In genomic region chr1:166040223-166040622, GRCh38 we compare ENCODE assay signal across 25 cellular contexts.
"Had no signal": no experiment of that assay in that cellular context is flagged by ENCODE, and none has a peak within 500 bp of the region (broad histone marks: within the 10 kb centered on the region; RNA-seq: fewer than 3 reads in every experiment).

No MANE protein-coding gene starts in this region.

- H3K27ac Mint-ChIP-seq: activated B cell treated with CpG ODN at 0.5 μM for 24 hours; activated CD4-positive, alpha-beta T cell treated with anti-CD3 and anti-CD28 coated beads for 36 hours; activated naive CD4-positive, alpha-beta T cell treated with anti-CD3 and anti-CD28 coated beads, Interleukin-2, amount 50 U/mL, for 72 hours; activated T-cell treated with anti-CD3 and anti-CD28 coated beads, Interleukin-2, amount 50 U/mL, for 24 hours; activated T-helper 17 cell treated with anti-CD3 and anti-CD28 coated beads, Interleukin-2, amount 50 U/mL, for 72 hours; memory B cell; nephron; stimulated activated effector memory CD8-positive, alpha-beta T cell treated with anti-CD3 and anti-CD28 coated beads, Interleukin-12 subunit alpha, Interleukin-12 subunit beta, amount 100 ng/mL, for 72 hours; stimulated activated naive CD8-positive, alpha-beta T cell treated with anti-CD3 and anti-CD28 coated beads, Interleukin-15, amount 100 ng/mL, for 72 hours had no signal

- H3K27ac ChIP-seq: breast epithelium, esophagus muscularis mucosa, tibial artery had no signal

- DNase-seq: activated B cell treated with CpG ODN at 0.5 μM for 24 hours; activated CD4-positive, alpha-beta T cell treated with anti-CD3 and anti-CD28 coated beads for 36 hours; activated CD4-positive, alpha-beta T cell treated with anti-CD3 and anti-CD28 coated beads, Interleukin-2, amount 50 U/mL, for 4 hours; activated CD8-positive, alpha-beta memory T cell treated with anti-CD3 and anti-CD28 coated beads for 24 hours; activated CD8-positive, alpha-beta memory T cell treated with anti-CD3 and anti-CD28 coated beads, Interleukin-2, amount 50 U/mL, for 4 hours; activated T-cell treated with anti-CD3 and anti-CD28 coated beads, Interleukin-2, amount 50 U/mL, for 24 hours; aorta; effector memory CD4-positive, alpha-beta T cell; hypothalamus; left cardiac atrium; nucleus accumbens; small intestine; stimulated activated CD4-positive, alpha-beta T cell treated with anti-CD3 and anti-CD28 coated beads, Interleukin-2, amount 100 ng/mL, for 24 hours; stimulated activated naive CD8-positive, alpha-beta T cell treated with anti-CD3 and anti-CD28 coated beads, Interleukin-15, amount 100 ng/mL, for 72 hours; T1000; tibial artery had no signal

- H3K9me3 ChIP-seq: breast epithelium, esophagus muscularis mucosa, tibial artery had no signal

- ATAC-seq: activated CD4-positive, alpha-beta T cell treated with anti-CD3 and anti-CD28 coated beads for 36 hours; activated naive CD4-positive, alpha-beta T cell treated with anti-CD3 and anti-CD28 coated beads, Interleukin-2, amount 50 U/mL, for 72 hours; activated T-helper 17 cell treated with anti-CD3 and anti-CD28 coated beads, Interleukin-2, amount 50 U/mL, for 72 hours; left cardiac atrium; sciatic nerve; stimulated activated effector memory CD8-positive, alpha-beta T cell treated with anti-CD3 and anti-CD28 coated beads, Interleukin-12 subunit alpha, Interleukin-12 subunit beta, amount 100 ng/mL, for 72 hours; stimulated activated naive CD8-positive, alpha-beta T cell treated with anti-CD3 and anti-CD28 coated beads, Interleukin-15, amount 100 ng/mL, for 72 hours had no signal

- H3K4me3 ChIP-seq: breast epithelium, esophagus muscularis mucosa, tibial artery had no signal

- H3K4me3 Mint-ChIP-seq: activated B cell treated with CpG ODN at 0.5 μM for 24 hours; activated CD4-positive, alpha-beta T cell treated with anti-CD3 and anti-CD28 coated beads for 36 hours; activated T-cell treated with anti-CD3 and anti-CD28 coated beads, Interleukin-2, amount 50 U/mL, for 24 hours; activated T-helper 17 cell treated with anti-CD3 and anti-CD28 coated beads, Interleukin-2, amount 50 U/mL, for 72 hours; central memory CD8-positive, alpha-beta T cell; memory B cell; nephron; stimulated activated effector memory CD8-positive, alpha-beta T cell treated with anti-CD3 and anti-CD28 coated beads, Interleukin-12 subunit alpha, Interleukin-12 subunit beta, amount 100 ng/mL, for 72 hours; stimulated activated naive CD8-positive, alpha-beta T cell treated with anti-CD3 and anti-CD28 coated beads, Interleukin-15, amount 100 ng/mL, for 72 hours had no signal

- H3K36me3 ChIP-seq: breast epithelium, esophagus muscularis mucosa, tibial artery had no signal

- H3K36me3 Mint-ChIP-seq: memory B cell; stimulated activated effector memory CD8-positive, alpha-beta T cell treated with anti-CD3 and anti-CD28 coated beads, Interleukin-12 subunit alpha, Interleukin-12 subunit beta, amount 100 ng/mL, for 72 hours had no signal

- H3K9me3 Mint-ChIP-seq: activated B cell treated with CpG ODN at 0.5 μM for 24 hours; activated naive CD4-positive, alpha-beta T cell treated with anti-CD3 and anti-CD28 coated beads, Interleukin-2, amount 50 U/mL, for 72 hours; activated T-cell treated with anti-CD3 and anti-CD28 coated beads, Interleukin-2, amount 50 U/mL, for 24 hours; activated T-helper 17 cell treated with anti-CD3 and anti-CD28 coated beads, Interleukin-2, amount 50 U/mL, for 72 hours; central memory CD8-positive, alpha-beta T cell; memory B cell; nephron; stimulated activated effector memory CD8-positive, alpha-beta T cell treated with anti-CD3 and anti-CD28 coated beads, Interleukin-12 subunit alpha, Interleukin-12 subunit beta, amount 100 ng/mL, for 72 hours had no signal

- H3K27me3 ChIP-seq: breast epithelium, esophagus muscularis mucosa had no signal

- H3K4me1 Mint-ChIP-seq: activated B cell treated with CpG ODN at 0.5 μM for 24 hours; activated CD4-positive, alpha-beta T cell treated with anti-CD3 and anti-CD28 coated beads for 36 hours; activated T-helper 17 cell treated with anti-CD3 and anti-CD28 coated beads, Interleukin-2, amount 50 U/mL, for 72 hours; central memory CD8-positive, alpha-beta T cell; memory B cell; nephron; stimulated activated effector memory CD8-positive, alpha-beta T cell treated with anti-CD3 and anti-CD28 coated beads, Interleukin-12 subunit alpha, Interleukin-12 subunit beta, amount 100 ng/mL, for 72 hours; stimulated activated naive CD8-positive, alpha-beta T cell treated with anti-CD3 and anti-CD28 coated beads, Interleukin-15, amount 100 ng/mL, for 72 hours had no signal

- H3K4me1 ChIP-seq: breast epithelium, esophagus muscularis mucosa, tibial artery had no signal
